Comparison of ENCODE assay signal across 8 cellular contexts in genomic region chr7:37031571-37032257, GRCh38.
A peak's percentile ranks its signal among the peaks of the same experiment; 100 is the strongest.
DNase-seq lines count a peak whose midpoint lies in the region; ATAC-seq and TF ChIP-seq lines count a peak whose summit lies in the region.

No MANE protein-coding gene starts in this region.

- no peaks in the 10 kb centered on the region for H3K27me3 ChIP-seq in skeletal muscle satellite cell (ENCODE audit: control insufficient read depth, insufficient read depth, low read length)

- ATAC-seq in GM21423 (IDR thresholded peaks at IDR 0.05; ENCODE audit: unreplicated experiment) (no peak), GM21737 (IDR thresholded peaks at IDR 0.05; ENCODE audit: unreplicated experiment) (no peak)

- TF ChIP-seq CTCF in astrocyte of the spinal cord (IDR thresholded peaks at IDR 0.05; ENCODE audit: low read depth, low read length): no peak

- H3K9ac ChIP-seq in skeletal muscle satellite cell (ENCODE audit: low read depth, low read length): peak overlapping the region; percentile 16

- H3K36me3 ChIP-seq in skeletal muscle satellite cell (ENCODE audit: insufficient read depth, low read length): no peaks in the 10 kb centered on the region

- no peaks in the 10 kb centered on the region for H3K9me3 ChIP-seq in skeletal muscle satellite cell (replicated peaks; ENCODE audit: low read length)

- peaks cover 32% of the 10 kb centered on the region for H3K4me1 ChIP-seq in skeletal muscle satellite cell (ENCODE audit: control insufficient read depth, insufficient read depth, low read length)

- H3K4me2 ChIP-seq in skeletal muscle satellite cell (ENCODE audit: low read length): peak overlapping the region; percentile 53

- peak; percentile 14 for DNase-seq in stimulated activated naive CD4-positive, alpha-beta T cell treated with Interleukin-2 at 50 U/mL for 16 hours (lab: John Stamatoyannopoulos, UW)
- DNase-seq in stimulated activated naive CD4-positive, alpha-beta T cell (lab: John Stamatoyannopoulos, UW): no peak
- DNase-seq in RPMI7951 (ENCODE audit: low read depth) (peak; percentile 100), astrocyte of the spinal cord (ENCODE audit: low read depth, low spot score) (peak; percentile 99), iPS DF 19.7 (ENCODE audit: low read depth, low spot score) (peak; percentile 85)

- no peak overlapping the region for H3K4me3 ChIP-seq in astrocyte of the spinal cord (ENCODE audit: low read depth, low read length)
- H3K4me3 ChIP-seq in skeletal muscle satellite cell (ENCODE audit: low read length): no peak overlapping the region

- in situ Hi-C loops in astrocyte of the spinal cord (cut with HindIII; ENCODE audit: low sequenced_read_pairs): no loop called here

Comparison
In these comparisons a context has a peak if more than half of its experiments do, and no peak if none do; other contexts are left out.
1. DNase-seq: peak in stimulated activated naive CD4-positive, alpha-beta T cell treated with Interleukin-2 at 50 U/mL for 16 hours (single experiment), RPMI7951 (single experiment), astrocyte of the spinal cord (single experiment) and iPS DF 19.7 (single experiment); none in stimulated activated naive CD4-positive, alpha-beta T cell (0 of 6).